ENCODE assay signal across 18 cellular contexts in the genomic region with DNA sequence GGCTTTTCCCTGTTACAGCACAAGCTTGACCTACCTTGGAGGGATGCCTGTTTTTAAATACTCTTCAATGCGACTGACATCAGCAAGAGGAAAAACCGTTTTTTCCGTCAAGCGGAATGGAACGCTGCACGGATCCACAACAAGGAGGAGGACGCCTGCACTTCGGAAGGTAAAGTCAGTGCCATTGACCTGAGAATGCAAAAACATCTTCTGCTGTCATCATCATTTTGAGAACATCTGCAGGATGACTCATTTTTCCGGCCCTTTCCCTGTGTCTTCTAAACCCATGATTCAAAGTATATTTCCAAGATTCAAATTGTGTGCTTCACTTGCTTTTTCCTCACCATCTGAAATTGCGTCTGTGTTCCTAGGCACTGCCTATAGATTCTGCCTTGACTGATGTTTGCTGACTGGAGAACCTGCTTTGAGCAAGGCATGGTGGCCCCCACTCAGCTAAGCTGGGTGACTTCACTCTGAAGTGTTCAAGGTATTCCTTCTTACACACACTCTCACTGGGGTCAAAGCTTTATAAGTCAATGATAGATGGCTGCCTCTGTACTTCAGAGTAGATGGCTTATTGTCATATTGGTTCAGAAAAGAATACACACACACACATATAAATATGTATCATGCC.
DNase-seq lines count a peak whose midpoint lies in the region; ATAC-seq and TF ChIP-seq lines count a peak whose summit lies in the region.
"Had no signal": no experiment of that assay in that cellular context is flagged by ENCODE, and none has a peak within 500 bp of the region (broad histone marks: within the 10 kb centered on the region; RNA-seq: fewer than 3 reads in every experiment).

No MANE protein-coding gene starts in this region.

- no peak for DNase-seq in CD14-positive monocyte (ENCODE audit: low spot score)
- DNase-seq in GM23338 (ENCODE audit: low spot score), result no peak
- DNase-seq in activated naive CD8-positive, alpha-beta T cell treated with anti-CD3 and anti-CD28 coated beads, Interleukin-2, amount 50 U/mL, for 24 hours, result no peak
- peak in 1 of 2 donors; percentile 68 for DNase-seq in foreskin keratinocyte
- no peak for DNase-seq in middle frontal gyrus (ENCODE audit: extremely low spot score, low spot score)
- DNase-seq in uterus, result no peak
- DNase-seq in retina, result no peak
- DNase-seq: activated CD4-positive, alpha-beta T cell treated with anti-CD3 and anti-CD28 coated beads, Interleukin-2, amount 50 U/mL, for 1 hour; aorta; cortex of kidney; erythroblast; H7; head of caudate nucleus; NCI-H1694 treated with DMSO at 0.1 percent for 48 hours; NCI-H510A treated with DMSO at 0.1 percent for 48 hours had no signal

- H3F3A ChIP-seq in GM23338 (replicated peaks; ENCODE audit: low read depth), result no peaks in the 10 kb centered on the region

- TF ChIP-seq CTCF in CD14-positive monocyte (IDR thresholded peaks at IDR 0.05), result no peak
- TF ChIP-seq CTCF in GM23338 (conservative IDR thresholded peaks at IDR 0.05; ENCODE audit: low read depth in 2 of 2), result no peak
- no peak for TF ChIP-seq CTCF in foreskin keratinocyte (conservative IDR thresholded peaks at IDR 0.05)
- no peak for TF ChIP-seq CTCF in uterus (IDR thresholded peaks at IDR 0.05)

- no peaks in the 10 kb centered on the region for H3K79me2 ChIP-seq in GM23338 (replicated peaks; ENCODE audit: insufficient read depth)

- peaks cover 37% of the 10 kb centered on the region; the same call in 1 of the 2 replicates for H3K36me3 ChIP-seq in GM23338 (ENCODE audit: insufficient read depth)
- H3K36me3 ChIP-seq in uterus, result no peaks in the 10 kb centered on the region

- H2AFZ ChIP-seq in GM23338, result no peak overlapping the region

- H3K27me3 ChIP-seq in GM23338 (ENCODE audit: insufficient read depth) (no peaks in the 10 kb centered on the region), foreskin keratinocyte (no peaks in the 10 kb centered on the region), uterus (no peaks in the 10 kb centered on the region)
- H3K27me3 ChIP-seq: SJSA1 had no signal

- H3K36me3 Mint-ChIP-seq in CD14-positive monocyte (peaks cover 58 to 67% of the 10 kb centered on the region in 2 donors), GM23338 (ENCODE audit: low read depth) (peaks cover 72% of the 10 kb centered on the region)
- H3K36me3 Mint-ChIP-seq in activated naive CD8-positive, alpha-beta T cell treated with anti-CD3 and anti-CD28 coated beads, Interleukin-2, amount 50 U/mL, for 24 hours (ENCODE audit: low read depth), result peaks cover 56% of the 10 kb centered on the region

- H3K9me3 Mint-ChIP-seq in CD14-positive monocyte (no peaks in the 10 kb centered on the region), GM23338 (no peaks in the 10 kb centered on the region; the same call in 2 of the 3 replicates)
- H3K9me3 Mint-ChIP-seq in activated naive CD8-positive, alpha-beta T cell treated with anti-CD3 and anti-CD28 coated beads, Interleukin-2, amount 50 U/mL, for 24 hours, result no peaks in the 10 kb centered on the region
- H3K9me3 Mint-ChIP-seq: nephron had no signal

- peak overlapping the region; percentile 10; the same call in 1 of the 2 replicates for H3K27ac ChIP-seq in GM23338 (ENCODE audit: low read depth)
- no peak overlapping the region for H3K27ac ChIP-seq in foreskin keratinocyte
- no peak overlapping the region for H3K27ac ChIP-seq in uterus
- H3K27ac ChIP-seq: SJSA1 had no signal

- H3K27me3 Mint-ChIP-seq in CD14-positive monocyte (ENCODE audit: low read depth in 3 of 3), result no peaks in the 10 kb centered on the region
- no peaks in the 10 kb centered on the region for H3K27me3 Mint-ChIP-seq in GM23338 (ENCODE audit: insufficient read depth, low read depth, poor library complexity)
- H3K27me3 Mint-ChIP-seq in activated naive CD8-positive, alpha-beta T cell treated with anti-CD3 and anti-CD28 coated beads, Interleukin-2, amount 50 U/mL, for 24 hours, result no peaks in the 10 kb centered on the region

- peak overlapping the region in 1 of 2 donors; percentile 30 for H3K4me3 Mint-ChIP-seq in CD14-positive monocyte
- H3K4me3 Mint-ChIP-seq in GM23338, result no peak overlapping the region
- H3K4me3 Mint-ChIP-seq in activated naive CD8-positive, alpha-beta T cell treated with anti-CD3 and anti-CD28 coated beads, Interleukin-2, amount 50 U/mL, for 24 hours, result no peak overlapping the region
- H3K4me3 Mint-ChIP-seq: nephron had no signal

- intact Hi-C loops in CD14-positive monocyte (cut with micrococcal nuclease), result no loop called here
- intact Hi-C loops in uterus (cut with DNase I; ENCODE audit: low total_unique reads), result no loop called here

- H3K4me1 Mint-ChIP-seq in CD14-positive monocyte, result peaks cover 47% of the 10 kb centered on the region
- peaks cover 9% of the 10 kb centered on the region; the same call in 2 of the 3 replicates for H3K4me1 Mint-ChIP-seq in GM23338
- H3K4me1 Mint-ChIP-seq in activated naive CD8-positive, alpha-beta T cell treated with anti-CD3 and anti-CD28 coated beads, Interleukin-2, amount 50 U/mL, for 24 hours, result peaks cover 26% of the 10 kb centered on the region

- no peak for ATAC-seq in GM23338
- ATAC-seq in activated naive CD8-positive, alpha-beta T cell treated with anti-CD3 and anti-CD28 coated beads, Interleukin-2, amount 50 U/mL, for 24 hours, result no peak
- ATAC-seq in foreskin keratinocyte, result peak; percentile 54
- ATAC-seq in HG02759 (IDR thresholded peaks at IDR 0.05; ENCODE audit: unreplicated experiment), result no peak

- H3K9me3 ChIP-seq in uterus, result no peaks in the 10 kb centered on the region
- H3K9me3 ChIP-seq: SJSA1 had no signal

- H3K9me2 ChIP-seq in GM23338 (ENCODE audit: insufficient read depth), result no peaks in the 10 kb centered on the region

- H3K4me2 ChIP-seq in GM23338, result no peak overlapping the region

- H4K20me1 ChIP-seq in GM23338 (replicated peaks; ENCODE audit: insufficient read depth), result no peaks in the 10 kb centered on the region; the same call in 1 of the 2 replicates

- H3K27ac Mint-ChIP-seq in CD14-positive monocyte, result peak overlapping the region; percentile 87 to 98 (median 96)
- H3K27ac Mint-ChIP-seq in GM23338, result no peak overlapping the region
- peak overlapping the region; percentile 12 for H3K27ac Mint-ChIP-seq in activated naive CD8-positive, alpha-beta T cell treated with anti-CD3 and anti-CD28 coated beads, Interleukin-2, amount 50 U/mL, for 24 hours
- H3K27ac Mint-ChIP-seq: nephron had no signal

- peaks cover 12% of the 10 kb centered on the region for H3K4me1 ChIP-seq in GM23338 (ENCODE audit: insufficient read depth)
- peaks cover 13% of the 10 kb centered on the region for H3K4me1 ChIP-seq in foreskin keratinocyte
- no peaks in the 10 kb centered on the region for H3K4me1 ChIP-seq in uterus

- H3K4me3 ChIP-seq in GM23338, result no peak overlapping the region
- no peak overlapping the region for H3K4me3 ChIP-seq in uterus
- H3K4me3 ChIP-seq: SJSA1 had no signal

- TF ChIP-seq POLR2A in uterus (IDR thresholded peaks at IDR 0.05), result no peak

TF ChIP-seq in GM23338, 12 proteins besides CTCF, POLR2A, EP300 and RAD21:
- TF ChIP-seq EZH2phosphoT487 (IDR thresholded peaks at IDR 0.05; ENCODE audit: unreplicated experiment), result no peak
- TF ChIP-seq JUNB (IDR thresholded peaks at IDR 0.05; ENCODE audit: unreplicated experiment), result no peak
- no peak for TF ChIP-seq POLR2AphosphoS5 (IDR thresholded peaks at IDR 0.05; ENCODE audit: low read depth)
- no peak for TF ChIP-seq CREB1 (CRISPR knock-in tag; IDR thresholded peaks at IDR 0.05; ENCODE audit: low read depth)
- no peak for TF ChIP-seq NANOG (IDR thresholded peaks at IDR 0.05; ENCODE audit: borderline replicate concordance)
- no peak for TF ChIP-seq EZH2 (IDR thresholded peaks at IDR 0.05; ENCODE audit: low read depth, unreplicated experiment)
